18 cellular contexts compared by ENCODE assay signal in genomic region chr10:70160798-70161197, GRCh38. TPM values are rescaled to one million over a fixed set of nuclear protein-coding genes. Genes with fewer than 3 reads are reported as not detected.
DNase-seq lines count a peak whose midpoint lies in the region; ATAC-seq and TF ChIP-seq lines count a peak whose summit lies in the region.
"Had no signal": no experiment of that assay in that cellular context is flagged by ENCODE, and none has a peak within 500 bp of the region (broad histone marks: within the 10 kb centered on the region; RNA-seq: fewer than 3 reads in every experiment).

No MANE protein-coding gene starts in this region.

- intact Hi-C loops in posterior vena cava (cut with DNase I): no loop called here

- peaks cover 51% of the 10 kb centered on the region for H3K4me1 Mint-ChIP-seq in activated naive CD4-positive, alpha-beta T cell treated with anti-CD3 and anti-CD28 coated beads, Interleukin-2, amount 10 ng/mL, durations not matched to agents 7 days and 5 days
- H3K4me1 Mint-ChIP-seq in CD8-positive, alpha-beta memory T cell: peaks cover 59 to 84% (median 75%) of the 10 kb centered on the region in 3 donors
- peaks cover 72% of the 10 kb centered on the region for H3K4me1 Mint-ChIP-seq in stimulated activated naive CD8-positive, alpha-beta T cell treated with anti-CD3 and anti-CD28 coated beads, Interleukin-15, amount 100 ng/mL, for 72 hours

- 63 to 68% methylated on average over 1 of the region's 1 CpG for WGBS in upper lobe of left lung, 2 donors

- H3K4me3 ChIP-seq in CD8-positive, alpha-beta memory T cell (ENCODE audit: low read length): no peak overlapping the region
- H3K4me3 ChIP-seq in upper lobe of left lung: no peak overlapping the region
- H3K4me3 ChIP-seq: BLaER1, Peyer's patch had no signal

- peaks cover 45% of the 10 kb centered on the region for H3K36me3 ChIP-seq in CD8-positive, alpha-beta memory T cell (ENCODE audit: insufficient read depth, low read length)
- H3K36me3 ChIP-seq in upper lobe of left lung: peaks cover 11 to 76% (median 33%) of the 10 kb centered on the region in 4 donors

- H3K27me3 Mint-ChIP-seq in activated naive CD4-positive, alpha-beta T cell treated with anti-CD3 and anti-CD28 coated beads, Interleukin-2, amount 10 ng/mL, durations not matched to agents 7 days and 5 days: no peaks in the 10 kb centered on the region
- no peaks in the 10 kb centered on the region for H3K27me3 Mint-ChIP-seq in CD8-positive, alpha-beta memory T cell
- H3K27me3 Mint-ChIP-seq in stimulated activated naive CD8-positive, alpha-beta T cell treated with anti-CD3 and anti-CD28 coated beads, Interleukin-15, amount 100 ng/mL, for 72 hours: no peaks in the 10 kb centered on the region

- no peak for ATAC-seq in activated naive CD4-positive, alpha-beta T cell treated with anti-CD3 and anti-CD28 coated beads, Interleukin-2, amount 50 U/mL, for 72 hours
- ATAC-seq in stimulated activated naive CD8-positive, alpha-beta T cell treated with anti-CD3 and anti-CD28 coated beads, Interleukin-15, amount 100 ng/mL, for 72 hours: no peak
- no peak for ATAC-seq in upper lobe of left lung (ENCODE audit: low FRiP score in 2 of 2)

- H3K4me3 Mint-ChIP-seq in activated naive CD4-positive, alpha-beta T cell treated with anti-CD3 and anti-CD28 coated beads, Interleukin-2, amount 10 ng/mL, durations not matched to agents 7 days and 5 days: no peak overlapping the region
- peak overlapping the region in 1 of 7 donors; percentile 17 for H3K4me3 Mint-ChIP-seq in CD8-positive, alpha-beta memory T cell
- peak overlapping the region; percentile 78 to 97 for H3K4me3 Mint-ChIP-seq in stimulated activated naive CD8-positive, alpha-beta T cell treated with anti-CD3 and anti-CD28 coated beads, Interleukin-15, amount 100 ng/mL, for 72 hours

- no peak for TF ChIP-seq CTCF in upper lobe of left lung (IDR thresholded peaks at IDR 0.05)

- H3K9me3 Mint-ChIP-seq in activated naive CD4-positive, alpha-beta T cell treated with anti-CD3 and anti-CD28 coated beads, Interleukin-2, amount 10 ng/mL, durations not matched to agents 7 days and 5 days: no peaks in the 10 kb centered on the region
- no peaks in the 10 kb centered on the region for H3K9me3 Mint-ChIP-seq in CD8-positive, alpha-beta memory T cell
- no peaks in the 10 kb centered on the region for H3K9me3 Mint-ChIP-seq in activated naive CD4-positive, alpha-beta T cell treated with anti-CD3 and anti-CD28 coated beads, Interleukin-2, amount 50 U/mL, for 72 hours
- H3K9me3 Mint-ChIP-seq in stimulated activated naive CD8-positive, alpha-beta T cell treated with anti-CD3 and anti-CD28 coated beads, Interleukin-15, amount 100 ng/mL, for 72 hours: no peaks in the 10 kb centered on the region

- no peak for TF ChIP-seq POLR2A in upper lobe of left lung (IDR thresholded peaks at IDR 0.05)

- H3K27me3 ChIP-seq in CD8-positive, alpha-beta memory T cell (ENCODE audit: insufficient read depth, low read length, poor library complexity, severe bottlenecking): no peaks in the 10 kb centered on the region
- no peaks in the 10 kb centered on the region for H3K27me3 ChIP-seq in upper lobe of left lung
- H3K27me3 ChIP-seq: BLaER1, Peyer's patch had no signal

- TF ChIP-seq EP300 in upper lobe of left lung (IDR thresholded peaks at IDR 0.05): no peak

- CTCF ChIA-PET in activated naive CD4-positive, alpha-beta T cell treated with anti-CD3 and anti-CD28 coated beads, Interleukin-2, amount 10 ng/mL, durations not matched to agents 7 days and 5 days (lab: Charles Lee): interaction anchor here (0.8 to 2.0 kb wide), 5 partner anchors 9 to 16 kb away, joined by 3 to 9 read pairs (median 3); partner anchors contain the start of gene TYSND1
- CTCF ChIA-PET in CD8-positive, alpha-beta memory T cell (lab: Charles Lee): interaction anchor here (3.3 kb wide), 1 partner anchor 15 kb away, joined by 21 read pairs; the partner anchor contains the start of gene TYSND1

- no peaks in the 10 kb centered on the region for H3K9me3 ChIP-seq in CD8-positive, alpha-beta memory T cell (ENCODE audit: low read length)
- no peaks in the 10 kb centered on the region for H3K9me3 ChIP-seq in upper lobe of left lung
- H3K9me3 ChIP-seq: BLaER1, Caco-2, Peyer's patch had no signal

- peaks cover 50% of the 10 kb centered on the region for H3K4me1 ChIP-seq in CD8-positive, alpha-beta memory T cell (ENCODE audit: insufficient read depth, low read length)
- peaks cover 19 to 36% (median 29%) of the 10 kb centered on the region in 4 donors for H3K4me1 ChIP-seq in upper lobe of left lung

- peaks cover 65% of the 10 kb centered on the region for H3K36me3 Mint-ChIP-seq in activated naive CD4-positive, alpha-beta T cell treated with anti-CD3 and anti-CD28 coated beads, Interleukin-2, amount 10 ng/mL, durations not matched to agents 7 days and 5 days
- H3K36me3 Mint-ChIP-seq in CD8-positive, alpha-beta memory T cell: peaks cover 7 to 75% (median 17%) of the 10 kb centered on the region in 3 donors
- H3K36me3 Mint-ChIP-seq in activated naive CD4-positive, alpha-beta T cell treated with anti-CD3 and anti-CD28 coated beads, Interleukin-2, amount 50 U/mL, for 72 hours: peaks cover 9 to 48% of the 10 kb centered on the region in 2 donors

- no peak overlapping the region for H3K27ac ChIP-seq in CD8-positive, alpha-beta memory T cell (ENCODE audit: low read depth, low read length)
- H3K27ac ChIP-seq in upper lobe of left lung: no peak overlapping the region
- H3K27ac ChIP-seq: BLaER1, Peyer's patch had no signal

- DNase-seq in activated naive CD4-positive, alpha-beta T cell treated with anti-CD3 and anti-CD28 coated beads, Interleukin-2, amount 10 ng/mL, durations not matched to agents 7 days and 5 days: no peak
- no peak for DNase-seq in activated naive CD4-positive, alpha-beta T cell treated with anti-CD3 and anti-CD28 coated beads, Interleukin-2, amount 50 U/mL, for 16 hours
- no peak for DNase-seq in CD8-positive, alpha-beta memory T cell
- DNase-seq in activated naive CD4-positive, alpha-beta T cell treated with anti-CD3 and anti-CD28 coated beads, Interleukin-2, amount 50 U/mL, for 72 hours (ENCODE audit: low spot score in 2 of 2): no peak
- no peak for DNase-seq in stimulated activated naive CD8-positive, alpha-beta T cell treated with anti-CD3 and anti-CD28 coated beads, Interleukin-15, amount 100 ng/mL, for 72 hours
- DNase-seq in posterior vena cava (ENCODE audit: low spot score) (no peak), upper lobe of left lung (no peak)
- DNase-seq: Caco-2, DMS53, H7, KG1, NCI-H1105, NCI-H187, NCI-H446 treated with DMSO at 0.1 percent for 48 hours, NCI-H748 treated with DMSO at 0.1 percent for 48 hours, Peyer's patch, Right ventricle myocardium superior had no signal

- H3K27ac Mint-ChIP-seq in activated naive CD4-positive, alpha-beta T cell treated with anti-CD3 and anti-CD28 coated beads, Interleukin-2, amount 10 ng/mL, durations not matched to agents 7 days and 5 days: peak overlapping the region; percentile 92
- H3K27ac Mint-ChIP-seq in CD8-positive, alpha-beta memory T cell: peak overlapping the region in 6 of 8 donors; percentile 17 to 81 (median 52)
- peak overlapping the region; percentile 72 to 89 for H3K27ac Mint-ChIP-seq in activated naive CD4-positive, alpha-beta T cell treated with anti-CD3 and anti-CD28 coated beads, Interleukin-2, amount 50 U/mL, for 72 hours
- peak overlapping the region in 1 of 2 donors; percentile 65 for H3K27ac Mint-ChIP-seq in stimulated activated naive CD8-positive, alpha-beta T cell treated with anti-CD3 and anti-CD28 coated beads, Interleukin-15, amount 100 ng/mL, for 72 hours

- POLR2A ChIA-PET in CD8-positive, alpha-beta memory T cell (lab: Charles Lee): interaction anchor here (1.0 kb wide), 1 partner anchor 10 kb away, joined by 12 read pairs; the partner anchor contains the start of gene SAR1A

RNA-seq across cellular contexts. Expression of gene SAR1A, which starts 9.5 kb away (rescaled TPM):
- 100 to 1,000 TPM; 136 to 145 TPM for total RNA-seq in CD8-positive, alpha-beta memory T cell
- polyA plus RNA-seq in CD8-positive, alpha-beta memory T cell: 24.7 TPM
- total RNA-seq in activated naive CD4-positive, alpha-beta T cell treated with anti-CD3 and anti-CD28 coated beads, Interleukin-2, amount 50 U/mL, for 72 hours: 100 to 1,000 TPM in 1 of 2 donors, 10 to 100 TPM in 1; 76.2 to 105 TPM
- 100 to 1,000 TPM; 123 to 129 TPM for total RNA-seq in posterior vena cava
- 100 to 1,000 TPM in 4 of 6 donors, 10 to 100 TPM in 2; 34.3 to 130 (median 112) TPM for total RNA-seq in upper lobe of left lung

RNA-seq across cellular contexts. Expression of gene TYSND1, which starts 14.3 kb away (rescaled TPM):
- 10 to 100 TPM; 14.7 to 16.3 TPM for total RNA-seq in CD8-positive, alpha-beta memory T cell
- 21.1 TPM for polyA plus RNA-seq in CD8-positive, alpha-beta memory T cell
- 10 to 100 TPM in 1 of 2 donors, 1 to 10 TPM in 1; 6.4 to 15.4 TPM for total RNA-seq in activated naive CD4-positive, alpha-beta T cell treated with anti-CD3 and anti-CD28 coated beads, Interleukin-2, amount 50 U/mL, for 72 hours
- total RNA-seq in posterior vena cava (1 to 10 TPM; 5.3 to 6.3 TPM), upper lobe of left lung (10 to 100 TPM in 5 of 6 donors, 1 to 10 TPM in 1; 9.1 to 23.0 (median 15.7) TPM)

RNA-seq across cellular contexts. Expression of gene AIFM2, which starts 28.2 kb away (rescaled TPM):
- 10 to 100 TPM; 17.6 to 17.9 TPM for total RNA-seq in CD8-positive, alpha-beta memory T cell
- 3.5 TPM for polyA plus RNA-seq in CD8-positive, alpha-beta memory T cell
- 10 to 100 TPM in 1 of 2 donors, 1 to 10 TPM in 1; 5.1 to 10.5 TPM for total RNA-seq in activated naive CD4-positive, alpha-beta T cell treated with anti-CD3 and anti-CD28 coated beads, Interleukin-2, amount 50 U/mL, for 72 hours
- total RNA-seq in posterior vena cava: 10 to 100 TPM in 1 of 2 donors, 1 to 10 TPM in 1; 9.6 to 12.6 TPM
- 10 to 100 TPM; 12.0 to 21.0 (median 17.2) TPM for total RNA-seq in upper lobe of left lung
